Comparison of ENCODE assay signal across 9 cellular contexts in the genomic region with DNA sequence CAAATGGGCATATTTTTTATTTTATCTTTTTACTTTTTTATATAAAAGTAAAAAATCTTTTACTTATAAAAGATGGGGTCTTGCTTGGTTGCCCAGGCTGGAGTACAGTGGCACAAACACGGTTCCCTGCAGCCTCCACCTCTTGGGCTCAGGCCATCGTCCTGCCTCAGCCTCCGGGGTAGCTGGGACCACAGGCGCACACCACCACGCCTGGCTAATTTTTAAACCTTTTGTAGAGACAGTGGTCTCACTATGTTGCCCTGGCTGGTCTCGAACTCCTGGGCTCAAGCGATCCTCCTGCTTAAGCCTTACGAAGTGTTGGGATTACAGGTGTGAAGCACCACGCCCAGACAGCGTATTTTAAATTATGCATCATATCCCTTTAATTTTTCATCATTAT. TPM values are rescaled to one million over a fixed set of nuclear protein-coding genes. Genes with fewer than 3 reads are reported as not detected.
DNase-seq lines count a peak whose midpoint lies in the region; ATAC-seq and TF ChIP-seq lines count a peak whose summit lies in the region.
"Had no signal": no experiment of that assay in that cellular context is flagged by ENCODE, and none has a peak within 500 bp of the region (broad histone marks: within the 10 kb centered on the region; RNA-seq: fewer than 3 reads in every experiment).

No MANE protein-coding gene starts in this region.

- peaks cover 3% of the 10 kb centered on the region for H3K36me3 Mint-ChIP-seq in activated CD4-positive, alpha-beta T cell treated with anti-CD3 and anti-CD28 coated beads, Interleukin-2, amount 10 ng/mL, durations not matched to agents 7 days and 5 days (ENCODE audit: low read depth)

- no peak for TF ChIP-seq POLR2A in right lobe of liver (IDR thresholded peaks at IDR 0.05)
- TF ChIP-seq POLR2A in thyroid gland (IDR thresholded peaks at IDR 0.05), result no peak

- H3K36me3 ChIP-seq in ascending aorta (no peaks in the 10 kb centered on the region), right lobe of liver (no peaks in the 10 kb centered on the region), thyroid gland (no peaks in the 10 kb centered on the region)

- H3K4me1 ChIP-seq in ascending aorta (peaks cover 8 to 57% of the 10 kb centered on the region in 2 donors), right lobe of liver (peaks cover 0 to 51% (median 24%) of the 10 kb centered on the region in 4 donors), thyroid gland (peaks cover 30 to 49% of the 10 kb centered on the region in 2 donors)

- H3K27ac ChIP-seq in ascending aorta, result peak overlapping the region; percentile 93 to 97
- peak overlapping the region; percentile 95 to 99 (median 96) for H3K27ac ChIP-seq in right lobe of liver
- peak overlapping the region; percentile 88 to 91 (median 90) for H3K27ac ChIP-seq in thyroid gland

- peaks cover 49% of the 10 kb centered on the region for H3K4me1 Mint-ChIP-seq in activated CD4-positive, alpha-beta T cell treated with anti-CD3 and anti-CD28 coated beads, Interleukin-2, amount 10 ng/mL, durations not matched to agents 7 days and 5 days

- H3K4me3 Mint-ChIP-seq in activated CD4-positive, alpha-beta T cell treated with anti-CD3 and anti-CD28 coated beads, Interleukin-2, amount 10 ng/mL, durations not matched to agents 7 days and 5 days, result peak overlapping the region; percentile 81

- H3K27me3 ChIP-seq in ascending aorta, result no peaks in the 10 kb centered on the region
- no peaks in the 10 kb centered on the region for H3K27me3 ChIP-seq in right lobe of liver
- H3K27me3 ChIP-seq in thyroid gland, result no peaks in the 10 kb centered on the region

- H3K27me3 Mint-ChIP-seq in activated CD4-positive, alpha-beta T cell treated with anti-CD3 and anti-CD28 coated beads, Interleukin-2, amount 10 ng/mL, durations not matched to agents 7 days and 5 days, result peaks cover 3% of the 10 kb centered on the region

- H3K4me3 ChIP-seq in ascending aorta (peak overlapping the region; percentile 68 to 73), right lobe of liver (peak overlapping the region; percentile 54 to 66 (median 55)), thyroid gland (replicated peaks in 1 of 3) (peak overlapping the region in 2 of 3 donors; percentile 52 to 72)

- H3K27ac Mint-ChIP-seq in activated CD4-positive, alpha-beta T cell treated with anti-CD3 and anti-CD28 coated beads, Interleukin-2, amount 10 ng/mL, durations not matched to agents 7 days and 5 days, result peak overlapping the region; percentile 90

- no peak for DNase-seq in activated CD4-positive, alpha-beta T cell treated with anti-CD3 and anti-CD28 coated beads, Interleukin-2, amount 10 ng/mL, durations not matched to agents 7 days and 5 days
- no peak for DNase-seq in activated CD4-positive, alpha-beta T cell treated with anti-CD3 and anti-CD28 coated beads for 48 hours
- DNase-seq in ascending aorta (ENCODE audit: low spot score in 2 of 2) (no peak), right lobe of liver (no peak), thyroid gland (no peak), NK-92 (lab: John Stamatoyannopoulos, UW; ENCODE audit: unreplicated experiment) (no peak)
- DNase-seq: activated CD8-positive, alpha-beta memory T cell treated with anti-CD3 and anti-CD28 coated beads for 24 hours had no signal

- ATAC-seq in right lobe of liver, result no peak
- ATAC-seq in HG02571 (IDR thresholded peaks at IDR 0.05; ENCODE audit: unreplicated experiment), result no peak
- no peak for ATAC-seq in GM18520 (IDR thresholded peaks at IDR 0.05; ENCODE audit: unreplicated experiment)

- intact Hi-C loops in ascending aorta (cut with DNase I) (loop anchor here (5.0 kb wide), 1 partner anchor 57 kb away; a partner anchor contains a TSS), right lobe of liver (cut with DNase I) (no loop called here), thyroid gland (cut with DNase I) (no loop called here)

- CTCF ChIA-PET in activated CD4-positive, alpha-beta T cell treated with anti-CD3 and anti-CD28 coated beads, Interleukin-2, amount 10 ng/mL, durations not matched to agents 7 days and 5 days (lab: Charles Lee), result interaction anchor here (1.4 to 2.9 kb wide), 4 partner anchors 9 to 15 kb away, joined by 3 to 19 read pairs (median 8); no protein-coding TSS in a partner anchor

- TF ChIP-seq CTCF in ascending aorta (IDR thresholded peaks at IDR 0.05) (no peak), right lobe of liver (IDR thresholded peaks at IDR 0.05) (no peak), thyroid gland (IDR thresholded peaks at IDR 0.05) (no peak)

- H3K9me3 ChIP-seq in ascending aorta (no peaks in the 10 kb centered on the region), right lobe of liver (no peaks in the 10 kb centered on the region), thyroid gland (no peaks in the 10 kb centered on the region)

- WGBS in right lobe of liver (ENCODE audit: insufficient coverage, low coverage, low lambda C conversion rate, missing lambda C conversion rate), result 45% methylated on average over 5 of the region's 10 CpGs
- WGBS in thyroid gland, 2 donors, result 86 to 87% methylated on average over 10 of the region's 10 CpGs

- H3K9me3 Mint-ChIP-seq in activated CD4-positive, alpha-beta T cell treated with anti-CD3 and anti-CD28 coated beads, Interleukin-2, amount 10 ng/mL, durations not matched to agents 7 days and 5 days, result no peaks in the 10 kb centered on the region

- POLR2A ChIA-PET in activated CD4-positive, alpha-beta T cell treated with anti-CD3 and anti-CD28 coated beads, Interleukin-2, amount 10 ng/mL, durations not matched to agents 7 days and 5 days (lab: Charles Lee), result interaction anchor here (0.7 kb wide), 1 partner anchor 153 kb away, joined by 4 read pairs; no protein-coding TSS in a partner anchor

RNA-seq across cellular contexts. Expression of a gene that starts 1.0 kb away (rescaled TPM):
- 10 to 100 TPM; 15.1 to 15.3 TPM for total RNA-seq in activated CD4-positive, alpha-beta T cell treated with anti-CD3 and anti-CD28 coated beads, Interleukin-2, amount 10 ng/mL, durations not matched to agents 7 days and 5 days
- 56.8 TPM for total RNA-seq in ascending aorta
- total RNA-seq in right lobe of liver, result 100 to 1,000 TPM; 102 to 158 (median 120) TPM
- 10 to 100 TPM; 36.3 to 64.2 (median 43.6) TPM for total RNA-seq in thyroid gland

RNA-seq across cellular contexts. Expression of a gene that starts 57.1 kb away (rescaled TPM):
- 1 to 10 TPM; 4.8 to 6.6 TPM for total RNA-seq in activated CD4-positive, alpha-beta T cell treated with anti-CD3 and anti-CD28 coated beads, Interleukin-2, amount 10 ng/mL, durations not matched to agents 7 days and 5 days
- total RNA-seq in ascending aorta (64.9 TPM), right lobe of liver (100 to 1,000 TPM in 1 of 6 experiments, 10 to 100 TPM in 4, 1 to 10 TPM in 1; 7.7 to 121 (median 37.0) TPM), thyroid gland (10 to 100 TPM; 30.5 to 65.0 (median 36.2) TPM)
